16 cellular contexts compared by ENCODE assay signal in genomic region chr2:240419723-240420122, GRCh38. TPM values are rescaled to one million over a fixed set of nuclear protein-coding genes. Genes with fewer than 3 reads are reported as not detected.
DNase-seq lines count a peak whose midpoint lies in the region; ATAC-seq and TF ChIP-seq lines count a peak whose summit lies in the region.
"Had no signal": no experiment of that assay in that cellular context is flagged by ENCODE, and none has a peak within 500 bp of the region (broad histone marks: within the 10 kb centered on the region; RNA-seq: fewer than 3 reads in every experiment).

No MANE protein-coding gene starts in this region.

- H3K27me3 Mint-ChIP-seq in natural killer cell treated with Interleukin-12 subunit alpha and Interleukin-12 subunit beta and Interleukin-15 and Interleukin-18, amount 100 ng/mL, for 72 hours: no peaks in the 10 kb centered on the region
- H3K27me3 Mint-ChIP-seq in neural progenitor cell (ENCODE audit: insufficient read depth, low read depth): peaks cover 9% of the 10 kb centered on the region
- H3K27me3 Mint-ChIP-seq: CD4-positive, alpha-beta T cell had no signal

- H3K9ac ChIP-seq in neural progenitor cell: no peak overlapping the region

- no peaks in the 10 kb centered on the region for H4K20me1 ChIP-seq in neural progenitor cell (ENCODE audit: low read depth)

- no peaks in the 10 kb centered on the region for H3K4me1 ChIP-seq in neural progenitor cell
- H3K4me1 ChIP-seq: BE2C, Caco-2 had no signal

- no peak overlapping the region for H2AFZ ChIP-seq in neural progenitor cell (replicated peaks)
- H2AFZ ChIP-seq: GM23338 had no signal

- no peaks in the 10 kb centered on the region for H3F3A ChIP-seq in neural progenitor cell (ENCODE audit: low read depth)

- no peak overlapping the region for H3K4me3 Mint-ChIP-seq in natural killer cell treated with Interleukin-12 subunit alpha and Interleukin-12 subunit beta and Interleukin-15 and Interleukin-18, amount 100 ng/mL, for 72 hours
- no peak overlapping the region for H3K4me3 Mint-ChIP-seq in neural progenitor cell
- H3K4me3 Mint-ChIP-seq: CD4-positive, alpha-beta T cell; GM23338 had no signal

- H3K9me3 Mint-ChIP-seq in natural killer cell treated with Interleukin-12 subunit alpha and Interleukin-12 subunit beta and Interleukin-15 and Interleukin-18, amount 100 ng/mL, for 72 hours: no peaks in the 10 kb centered on the region
- peaks cover 30% of the 10 kb centered on the region for H3K9me3 Mint-ChIP-seq in neural progenitor cell

- DNase-seq in Right ventricle myocardium inferior (ENCODE audit: missing footprints) (peak; percentile 26), Right ventricle myocardium superior (no peak), fibroblast of peridontal ligament (ENCODE audit: extremely low read depth) (peak; percentile 58), DMS53 (lab: John Stamatoyannopoulos, UW) (no peak), foreskin fibroblast (no peak), neural progenitor cell (ENCODE audit: low spot score) (no peak)
- peak; percentile 2 for DNase-seq in natural killer cell treated with Interleukin-12 subunit alpha and Interleukin-12 subunit beta and Interleukin-15 and Interleukin-18, amount 100 ng/mL, for 72 hours (ENCODE audit: low spot score)
- DNase-seq: BE2C, C1 segment of cervical spinal cord, Caco-2, DMS79, GDM1, HCEC 1CT had no signal

- ATAC-seq in Right ventricle myocardium inferior (no peak), Right ventricle myocardium superior (ENCODE audit: poor library complexity) (no peak)
- ATAC-seq in natural killer cell treated with Interleukin-12 subunit alpha and Interleukin-12 subunit beta and Interleukin-15 and Interleukin-18, amount 100 ng/mL, for 72 hours: no peak
- ATAC-seq: GM23338 had no signal

- H3K79me2 ChIP-seq in neural progenitor cell (ENCODE audit: low read depth): no peaks in the 10 kb centered on the region

- intact Hi-C loops in Right ventricle myocardium inferior (cut with DNase I): no loop called here
- intact Hi-C loops in Right ventricle myocardium superior (cut with DNase I): no loop called here

- TF ChIP-seq CTCF in foreskin fibroblast (IDR thresholded peaks at IDR 0.05; ENCODE audit: low read depth, low read length) (no peak), neural progenitor cell (IDR thresholded peaks at IDR 0.05) (no peak)

- no peaks in the 10 kb centered on the region for H3K36me3 Mint-ChIP-seq in natural killer cell treated with Interleukin-12 subunit alpha and Interleukin-12 subunit beta and Interleukin-15 and Interleukin-18, amount 100 ng/mL, for 72 hours
- H3K36me3 Mint-ChIP-seq in neural progenitor cell: no peaks in the 10 kb centered on the region

- no peak overlapping the region for H3K4me2 ChIP-seq in neural progenitor cell
- H3K4me2 ChIP-seq: GM23338 had no signal

- no peak overlapping the region for H3K27ac Mint-ChIP-seq in natural killer cell treated with Interleukin-12 subunit alpha and Interleukin-12 subunit beta and Interleukin-15 and Interleukin-18, amount 100 ng/mL, for 72 hours
- no peak overlapping the region for H3K27ac Mint-ChIP-seq in neural progenitor cell
- H3K27ac Mint-ChIP-seq: CD4-positive, alpha-beta T cell; GM23338 had no signal

- no peaks in the 10 kb centered on the region for H3K27me3 ChIP-seq in neural progenitor cell
- H3K27me3 ChIP-seq: BE2C had no signal

- H3K4me3 ChIP-seq in foreskin fibroblast (ENCODE audit: low read depth in 1 of 2, low read length in 2 of 2) (no peak overlapping the region), neural progenitor cell (no peak overlapping the region)
- H3K4me3 ChIP-seq: GM23338 had no signal

- no peaks in the 10 kb centered on the region for H3K36me3 ChIP-seq in neural progenitor cell
- H3K36me3 ChIP-seq: BE2C had no signal

- no peaks in the 10 kb centered on the region for H3K4me1 Mint-ChIP-seq in natural killer cell treated with Interleukin-12 subunit alpha and Interleukin-12 subunit beta and Interleukin-15 and Interleukin-18, amount 100 ng/mL, for 72 hours (ENCODE audit: low read depth in 2 of 2)
- peaks cover 3% of the 10 kb centered on the region for H3K4me1 Mint-ChIP-seq in neural progenitor cell
- H3K4me1 Mint-ChIP-seq: GM23338 had no signal

- no peak overlapping the region for H3K27ac ChIP-seq in neural progenitor cell
- H3K27ac ChIP-seq: HL-60 had no signal

- H3K9me3 ChIP-seq in neural progenitor cell (ENCODE audit: low read depth): no peaks in the 10 kb centered on the region
- H3K9me3 ChIP-seq: Caco-2 had no signal

RNA-seq across cellular contexts. Expression of gene GPC1, which starts 15.7 kb away (rescaled TPM):
- 182 TPM for total RNA-seq in Right ventricle myocardium inferior
- 154 TPM for total RNA-seq in Right ventricle myocardium superior
- total RNA-seq in natural killer cell treated with Interleukin-12 subunit alpha and Interleukin-12 subunit beta and Interleukin-15 and Interleukin-18, amount 100 ng/mL, for 72 hours: 1 to 10 TPM; 1.2 to 1.8 TPM
- total RNA-seq in neural progenitor cell (ENCODE audit: low replicate concordance): 14.2 and 65.0 TPM in 2 replicates

Comparison
In these comparisons a context has a peak if more than half of its experiments do, and no peak if none do; other contexts are left out.
1. DNase-seq: peak in Right ventricle myocardium inferior (single experiment), fibroblast of peridontal ligament (single experiment) and natural killer cell treated with Interleukin-12 subunit alpha and Interleukin-12 subunit beta and Interleukin-15 and Interleukin-18, amount 100 ng/mL, for 72 hours (single experiment); none in Right ventricle myocardium superior (single experiment), DMS53 (single experiment), foreskin fibroblast (0 of 2) and neural progenitor cell (single experiment).